Comparison of ENCODE assay signal across 8 cellular contexts in the genomic region with DNA sequence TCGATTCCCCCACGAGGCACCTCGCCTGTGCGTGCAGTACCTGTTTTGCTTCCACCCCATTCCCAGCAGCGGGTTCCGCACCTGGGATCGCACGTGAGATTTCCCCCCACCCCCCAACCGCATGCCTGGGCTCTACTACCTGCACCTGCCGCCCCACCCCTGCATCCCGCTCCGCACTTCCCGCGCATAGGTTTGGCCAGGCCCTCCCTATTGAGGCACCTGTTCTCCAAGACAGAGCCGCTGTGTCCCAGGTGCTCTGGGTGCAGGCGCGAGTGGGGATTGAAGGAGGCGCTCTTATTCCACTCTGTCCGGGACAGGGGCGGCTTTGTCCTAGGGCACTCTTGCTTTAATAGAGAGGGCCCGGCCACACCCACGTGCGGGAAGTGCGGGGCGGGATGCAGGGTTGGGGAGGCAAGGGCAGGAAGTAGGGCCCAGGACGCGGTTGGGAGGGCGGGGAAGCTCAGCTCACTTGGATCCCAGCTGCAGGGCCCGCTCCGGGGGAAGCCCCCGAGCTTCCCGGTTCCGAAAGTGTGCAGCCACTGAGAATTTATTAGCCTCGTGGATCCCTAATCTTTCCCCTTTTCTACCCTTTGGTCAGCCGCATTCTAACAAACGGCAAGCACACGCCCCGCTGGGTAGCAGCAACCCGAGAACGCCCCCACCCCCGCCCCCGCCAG. TPM values are rescaled to one million over a fixed set of nuclear protein-coding genes. Genes with fewer than 3 reads are reported as not detected.
DNase-seq lines count a peak whose midpoint lies in the region; ATAC-seq and TF ChIP-seq lines count a peak whose summit lies in the region.

No MANE protein-coding gene starts in this region.

- peaks cover 7 to 14% of the 10 kb centered on the region in 2 donors for H3K4me1 Mint-ChIP-seq in immature natural killer cell

- CTCF ChIA-PET in GM10248 (lab: Yijun Ruan, JAX), result no interaction called here

- POLR2A ChIA-PET in GM10248 (lab: Yijun Ruan, JAX), result no interaction called here

- peak overlapping the region; percentile 79 to 89 (median 85) for H3K4me3 Mint-ChIP-seq in immature natural killer cell

- peak; percentile 44 for DNase-seq in GM10248 (ENCODE audit: extremely low spot score)
- DNase-seq in LHCN-M2 (ENCODE audit: low read depth), result peak; percentile 29
- DNase-seq in astrocyte of the hippocampus (ENCODE audit: low read depth, low spot score), result peak; percentile 41
- DNase-seq in immature natural killer cell, result peak in 1 of 3 donors; percentile 1
- DNase-seq in stimulated activated naive CD8-positive, alpha-beta T cell treated with anti-CD3 and anti-CD28 coated beads, Interleukin-15, Interleukin-2, amounts not matched to agents 100 U/mL and 50 U/mL, for 24 hours, result peak; percentile 25
- DNase-seq in NCI-H1048 (lab: John Stamatoyannopoulos, UW), result no peak
- DNase-seq in islet precursor cell, result no peak
- DNase-seq in NCI-H1694 treated with DMSO at 0.1 percent for 48 hours (lab: John Stamatoyannopoulos, UW), result no peak

- peaks cover 0 to 13% (median 10%) of the 10 kb centered on the region in 3 donors for H3K27me3 Mint-ChIP-seq in immature natural killer cell (ENCODE audit: low read depth in 3 of 3)

- no peaks in the 10 kb centered on the region for H3K36me3 Mint-ChIP-seq in immature natural killer cell

- ATAC-seq in stimulated activated naive CD8-positive, alpha-beta T cell treated with anti-CD3 and anti-CD28 coated beads, Interleukin-15, Interleukin-2, amounts not matched to agents 100 U/mL and 50 U/mL, for 24 hours, result no peak

- no peak for TF ChIP-seq CTCF in GM10248 (IDR thresholded peaks at IDR 0.05; ENCODE audit: control extremely low read depth, extremely low read depth, low read depth, missing control alignments)

- H3K9me3 Mint-ChIP-seq in immature natural killer cell, result no peaks in the 10 kb centered on the region

- H3K27ac Mint-ChIP-seq in immature natural killer cell, result no peak overlapping the region

RNA-seq across cellular contexts. Expression of gene MOCOS, which starts 0.7 kb away (rescaled TPM):
- 4.2 and 5.7 TPM in 2 replicates for total RNA-seq in LHCN-M2 (2014; rRNA removed)
- 3.9 TPM for polyA plus RNA-seq in LHCN-M2 (2012)
- polyA plus RNA-seq in immature natural killer cell, result not detected

RNA-seq across cellular contexts. Expression of gene ELP2, which starts 56.9 kb away (rescaled TPM):
- total RNA-seq in LHCN-M2 (2014; rRNA removed), result 44.6 and 48.2 TPM in 2 replicates
- 44.5 TPM for polyA plus RNA-seq in LHCN-M2 (2012)
- 10 to 100 TPM; 44.6 to 57.3 (median 48.3) TPM for polyA plus RNA-seq in immature natural killer cell

RNA-seq across cellular contexts. Expression of gene SLC39A6, which starts 57.5 kb away (rescaled TPM):
- 110 and 113 TPM in 2 replicates for total RNA-seq in LHCN-M2 (2014; rRNA removed)
- 37.0 TPM for polyA plus RNA-seq in LHCN-M2 (2012)
- 10 to 100 TPM; 23.8 to 40.9 (median 33.8) TPM for polyA plus RNA-seq in immature natural killer cell

Comparison
In these comparisons a context has a peak if more than half of its experiments do, and no peak if none do; other contexts are left out.
1. DNase-seq: peak in GM10248 (single experiment), LHCN-M2 (single experiment), astrocyte of the hippocampus (single experiment) and stimulated activated naive CD8-positive, alpha-beta T cell treated with anti-CD3 and anti-CD28 coated beads, Interleukin-15, Interleukin-2, amounts not matched to agents 100 U/mL and 50 U/mL, for 24 hours (single experiment); none in NCI-H1048 (single experiment), islet precursor cell (single experiment) and NCI-H1694 treated with DMSO at 0.1 percent for 48 hours (single experiment).